In the genomic region with DNA sequence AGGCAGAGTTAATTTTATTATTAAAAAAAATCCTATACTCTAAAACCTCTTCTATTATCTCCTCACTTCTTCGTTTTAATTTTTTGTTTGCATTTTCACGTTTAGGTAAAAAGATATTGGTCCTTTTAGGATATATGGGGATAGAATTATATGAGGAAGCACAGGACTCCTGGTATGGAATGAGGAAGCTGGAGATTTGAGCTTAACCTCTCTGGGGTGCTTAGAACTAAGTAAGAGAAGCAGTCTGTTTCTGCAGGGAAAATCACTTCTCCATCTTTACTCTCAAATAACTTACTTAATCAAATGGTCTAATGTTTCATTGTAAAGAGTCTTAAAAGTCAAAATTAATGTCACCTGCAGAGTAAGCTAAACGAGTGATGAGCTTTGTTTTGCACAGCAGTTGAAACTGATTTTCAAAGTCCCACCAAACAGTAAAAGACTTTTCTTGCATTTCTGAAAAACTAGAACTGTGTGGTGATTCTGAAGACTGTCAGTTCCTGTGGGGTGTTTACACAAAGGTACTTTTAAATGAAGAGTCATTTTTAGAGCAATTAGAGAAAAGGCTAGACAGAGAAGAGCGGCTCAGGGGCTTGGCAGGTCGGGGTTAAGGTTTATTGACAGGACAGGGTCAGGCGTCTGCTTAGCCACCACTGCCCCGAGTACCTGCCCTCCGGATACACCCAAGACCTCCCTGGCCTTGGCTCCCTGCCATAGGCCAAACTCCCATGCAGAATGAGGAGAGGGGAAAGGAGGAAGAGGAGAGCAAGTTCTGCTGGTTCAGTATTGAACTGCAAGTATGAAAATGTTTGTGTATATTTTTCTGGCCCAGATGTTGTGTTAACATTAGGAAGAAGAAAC, we compare ENCODE assay signal across 1 cellular context.
TF ChIP-seq lines count a peak whose summit lies in the region.

No MANE protein-coding gene starts in this region.

TF ChIP-seq in H1, 55 proteins besides CTCF, POLR2A, EP300 and RAD21:
- TF ChIP-seq USF2 (IDR thresholded peaks at IDR 0.05; ENCODE audit: low read length) (no peak), CHD2 (IDR thresholded peaks at IDR 0.05; ENCODE audit: low read length) (no peak), ATF2 (IDR thresholded peaks at IDR 0.05; ENCODE audit: low read length) (no peak), ASH2L (IDR thresholded peaks at IDR 0.05; ENCODE audit: low read length) (no peak), EZH2 (IDR thresholded peaks at IDR 0.05; ENCODE audit: low read depth, low read length, severe bottlenecking) (no peak), RBBP5 (IDR thresholded peaks at IDR 0.05; ENCODE audit: borderline replicate concordance, low read depth, low read length) (no peak), BRCA1 (IDR thresholded peaks at IDR 0.05; ENCODE audit: low read depth, low read length) (no peak), KDM4A (IDR thresholded peaks at IDR 0.05; ENCODE audit: low read depth, low read length, severe bottlenecking) (no peak), JUN (IDR thresholded peaks at IDR 0.05; ENCODE audit: low read depth, low read length) (no peak), RNF2 (IDR thresholded peaks at IDR 0.05; ENCODE audit: borderline replicate concordance, low read depth, low read length, missing control alignments, poor library complexity, severe bottlenecking) (no peak), CTBP2 (IDR thresholded peaks at IDR 0.05; ENCODE audit: borderline replicate concordance, insufficient read depth, insufficient read length, low read length) (no peak)
- TF ChIP-seq, protein P1, sequence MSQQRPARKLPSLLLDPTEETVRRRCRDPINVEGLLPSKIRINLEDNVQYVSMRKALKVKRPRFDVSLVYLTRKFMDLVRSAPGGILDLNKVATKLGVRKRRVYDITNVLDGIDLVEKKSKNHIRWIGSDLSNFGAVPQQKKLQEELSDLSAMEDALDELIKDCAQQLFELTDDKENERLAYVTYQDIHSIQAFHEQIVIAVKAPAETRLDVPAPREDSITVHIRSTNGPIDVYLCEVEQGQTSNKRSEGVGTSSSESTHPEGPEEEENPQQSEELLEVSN (IDR thresholded peaks at IDR 0.05): no peak
